Comparison of ENCODE assay signal across 8 cellular contexts in the genomic region with DNA sequence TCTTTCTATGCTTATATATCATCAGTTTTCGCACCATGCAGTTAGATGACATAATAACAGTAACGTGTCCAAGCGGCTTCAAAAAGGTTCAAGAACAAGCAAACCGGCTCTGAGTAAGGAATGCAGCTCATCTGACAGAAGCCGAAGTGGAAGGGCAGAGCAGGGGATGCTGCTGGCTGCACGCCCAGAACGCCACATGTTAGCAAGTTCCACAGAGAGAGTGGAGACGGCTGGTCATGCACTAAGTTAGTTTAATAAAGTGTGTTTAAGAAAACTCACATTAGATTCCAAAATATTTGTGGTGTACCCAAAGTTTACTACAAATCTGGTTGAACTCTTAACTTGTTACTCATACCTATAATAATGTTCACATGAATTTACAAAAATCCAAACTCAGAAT.
DNase-seq lines count a peak whose midpoint lies in the region; TF ChIP-seq lines count a peak whose summit lies in the region.

No MANE protein-coding gene starts in this region.

- peaks cover 4% of the 10 kb centered on the region for H3K4me1 Mint-ChIP-seq in type B pancreatic cell (ENCODE audit: unreplicated experiment)

- intact Hi-C loops in transverse colon (cut with DNase I; ENCODE audit: low total_unique reads) = no loop called here

- WGBS in transverse colon (ENCODE audit: low coverage in 1 of 2), 2 donors = 45 to 49% methylated on average over 4 to 8 of the region's 8 CpGs

- H3K27me3 Mint-ChIP-seq in type B pancreatic cell = no peaks in the 10 kb centered on the region

- no peaks in the 10 kb centered on the region for H3K27me3 ChIP-seq in transverse colon

- H3K27ac ChIP-seq in transverse colon = no peak overlapping the region

- H3K4me3 ChIP-seq in transverse colon = no peak overlapping the region

- H3K27ac Mint-ChIP-seq in type B pancreatic cell = no peak overlapping the region

- TF ChIP-seq CTCF in transverse colon (IDR thresholded peaks at IDR 0.05) = no peak
- no peak for TF ChIP-seq CTCF in type B pancreatic cell (conservative IDR thresholded peaks at IDR 0.05)

- no peak overlapping the region for H3K4me3 Mint-ChIP-seq in type B pancreatic cell

- no peaks in the 10 kb centered on the region for H3K36me3 Mint-ChIP-seq in type B pancreatic cell

- TF ChIP-seq EP300 in transverse colon (IDR thresholded peaks at IDR 0.05; ENCODE audit: low read depth) = no peak

- H3K9me3 ChIP-seq in transverse colon = no peaks in the 10 kb centered on the region

- in situ Hi-C loops in transverse colon (cut with MboI; ENCODE audit: low pct_ligation_motif_present in 1 of 4, low pct_unique_long_range_greater_than_20kb in 1 of 4, low sequenced_read_pairs in 3 of 4) = no loop called here

- no peak for TF ChIP-seq POLR2A in transverse colon (IDR thresholded peaks at IDR 0.05)
- no peak for TF ChIP-seq POLR2A in erythroblast (IDR thresholded peaks at IDR 0.05; ENCODE audit: low read length)

- no peaks in the 10 kb centered on the region for H3K4me1 ChIP-seq in transverse colon

- no peaks in the 10 kb centered on the region for H3K36me3 ChIP-seq in transverse colon

- DNase-seq in LHCN-M2 (ENCODE audit: low read depth) (peak; percentile 99), astrocyte of the hippocampus (ENCODE audit: low read depth, low spot score) (peak; percentile 98), hypothalamus (lab: John Stamatoyannopoulos, UW) (peak in 44 of 51 donors; percentile 0 to 77 (median 43)), transverse colon (peak; percentile 19), erythroblast (lab: John Stamatoyannopoulos, UW) (no peak), NCI-H1436 treated with DMSO at 0.1 percent for 48 hours (lab: John Stamatoyannopoulos, UW) (no peak), HuH-7.5 (ENCODE audit: low spot score) (no peak), type B pancreatic cell (ENCODE audit: extremely low spot score, unreplicated experiment) (no peak)

- no peaks in the 10 kb centered on the region for H3K9me3 Mint-ChIP-seq in type B pancreatic cell

Comparison
In these comparisons a context has a peak if more than half of its experiments do, and no peak if none do; other contexts are left out.
1. DNase-seq: peak in LHCN-M2 (single experiment), astrocyte of the hippocampus (single experiment), hypothalamus (44 of 51) and transverse colon (single experiment); none in erythroblast (0 of 2), NCI-H1436 treated with DMSO at 0.1 percent for 48 hours (single experiment), HuH-7.5 (single experiment) and type B pancreatic cell (single experiment).